Comparison of ENCODE assay signal across 22 cellular contexts in the genomic region with DNA sequence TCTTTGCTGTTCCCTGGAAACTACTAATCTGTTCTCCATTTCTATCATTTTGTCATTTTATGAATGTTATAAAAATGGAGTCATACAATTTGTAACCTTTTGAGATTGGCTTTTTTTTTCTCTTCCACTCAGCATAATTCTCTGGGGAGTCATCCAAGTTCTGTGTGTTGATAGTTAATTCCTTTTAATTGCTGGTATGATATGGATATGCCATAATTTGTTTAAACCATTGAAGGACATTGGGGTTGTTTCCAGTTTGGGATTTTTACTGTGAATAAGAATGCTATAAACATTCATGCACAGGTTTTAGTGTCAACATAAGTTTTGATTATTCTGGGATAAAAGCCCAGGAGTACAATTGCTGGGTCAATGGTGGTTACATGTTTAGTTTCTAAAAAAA.
"Had no signal": no experiment of that assay in that cellular context is flagged by ENCODE, and none has a peak within 500 bp of the region (broad histone marks: within the 10 kb centered on the region; RNA-seq: fewer than 3 reads in every experiment).

No MANE protein-coding gene starts in this region.

- ATAC-seq: activated CD8-positive, alpha-beta memory T cell treated with anti-CD3 and anti-CD28 coated beads, Interleukin-2, amount 10 ng/mL, durations not matched to agents 7 days and 5 days; activated T-cell treated with anti-CD3 and anti-CD28 coated beads, Interleukin-2, amount 50 U/mL, for 4 hours; T-cell had no signal

- H3K27ac ChIP-seq: KMS-11, SK-N-MC had no signal

- H3K4me3 ChIP-seq: SK-N-MC had no signal

- DNase-seq: activated B cell treated with CpG ODN at 0.5 μM for 24 hours; activated CD4-positive, alpha-beta T cell treated with anti-CD3 and anti-CD28 coated beads for 1 hour; activated CD4-positive, alpha-beta T cell treated with anti-CD3 and anti-CD28 coated beads, Interleukin-2, amount 10 ng/mL, durations not matched to agents 24 days and 14 days; activated CD4-positive, alpha-beta T cell treated with anti-CD3 and anti-CD28 coated beads, Interleukin-2, amount 50 U/mL, for 48 hours; activated CD8-positive, alpha-beta memory T cell treated with anti-CD3 and anti-CD28 coated beads, Interleukin-2, amount 10 ng/mL, durations not matched to agents 7 days and 5 days; activated gamma-delta T cell; activated naive CD4-positive, alpha-beta T cell treated with anti-CD3 and anti-CD28 coated beads for 36 hours; activated T-cell treated with anti-CD3 and anti-CD28 coated beads, Interleukin-2, amount 50 U/mL, for 4 hours; amygdala; MM.1S; NCI-H1417 treated with DMSO at 0.1 percent for 48 hours; NCI-H187; NCI-H2171; NCI-H2227 treated with DMSO at 0.1 percent for 48 hours; NCI-H446 treated with DMSO at 0.1 percent for 48 hours; NCI-H524 treated with DMSO at 0.1 percent for 48 hours; SIG-M5; T-cell; T-helper 2 cell; T1000 had no signal
